Comparison of ENCODE assay signal across 1 cellular context in the genomic region with DNA sequence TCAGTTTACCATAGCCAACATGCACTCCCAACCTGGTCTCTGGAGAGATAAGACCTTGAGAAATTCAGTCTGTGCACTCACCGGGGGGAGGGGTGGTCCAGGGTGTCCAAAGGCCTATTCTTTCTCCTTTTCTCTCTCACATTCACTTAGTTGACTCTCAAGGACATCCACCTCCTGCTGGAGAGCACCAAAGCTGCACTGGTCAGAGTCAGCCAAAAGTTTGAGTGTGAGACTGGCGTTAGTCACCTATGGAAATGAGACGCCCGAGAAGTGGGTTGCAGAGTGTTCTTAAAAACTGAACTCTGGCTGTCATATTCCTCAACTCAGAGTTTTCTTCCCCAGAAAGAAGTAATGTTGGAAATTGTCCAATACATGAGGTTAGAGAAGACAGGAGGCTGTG.
TF ChIP-seq lines count a peak whose summit lies in the region.

No MANE protein-coding gene starts in this region.

TF ChIP-seq in HCT116, 20 proteins besides CTCF, POLR2A, EP300 and RAD21 (continued from another document):
- TF ChIP-seq, protein P1, sequence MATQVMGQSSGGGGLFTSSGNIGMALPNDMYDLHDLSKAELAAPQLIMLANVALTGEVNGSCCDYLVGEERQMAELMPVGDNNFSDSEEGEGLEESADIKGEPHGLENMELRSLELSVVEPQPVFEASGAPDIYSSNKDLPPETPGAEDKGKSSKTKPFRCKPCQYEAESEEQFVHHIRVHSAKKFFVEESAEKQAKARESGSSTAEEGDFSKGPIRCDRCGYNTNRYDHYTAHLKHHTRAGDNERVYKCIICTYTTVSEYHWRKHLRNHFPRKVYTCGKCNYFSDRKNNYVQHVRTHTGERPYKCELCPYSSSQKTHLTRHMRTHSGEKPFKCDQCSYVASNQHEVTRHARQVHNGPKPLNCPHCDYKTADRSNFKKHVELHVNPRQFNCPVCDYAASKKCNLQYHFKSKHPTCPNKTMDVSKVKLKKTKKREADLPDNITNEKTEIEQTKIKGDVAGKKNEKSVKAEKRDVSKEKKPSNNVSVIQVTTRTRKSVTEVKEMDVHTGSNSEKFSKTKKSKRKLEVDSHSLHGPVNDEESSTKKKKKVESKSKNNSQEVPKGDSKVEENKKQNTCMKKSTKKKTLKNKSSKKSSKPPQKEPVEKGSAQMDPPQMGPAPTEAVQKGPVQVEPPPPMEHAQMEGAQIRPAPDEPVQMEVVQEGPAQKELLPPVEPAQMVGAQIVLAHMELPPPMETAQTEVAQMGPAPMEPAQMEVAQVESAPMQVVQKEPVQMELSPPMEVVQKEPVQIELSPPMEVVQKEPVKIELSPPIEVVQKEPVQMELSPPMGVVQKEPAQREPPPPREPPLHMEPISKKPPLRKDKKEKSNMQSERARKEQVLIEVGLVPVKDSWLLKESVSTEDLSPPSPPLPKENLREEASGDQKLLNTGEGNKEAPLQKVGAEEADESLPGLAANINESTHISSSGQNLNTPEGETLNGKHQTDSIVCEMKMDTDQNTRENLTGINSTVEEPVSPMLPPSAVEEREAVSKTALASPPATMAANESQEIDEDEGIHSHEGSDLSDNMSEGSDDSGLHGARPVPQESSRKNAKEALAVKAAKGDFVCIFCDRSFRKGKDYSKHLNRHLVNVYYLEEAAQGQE (IDR thresholded peaks at IDR 0.05; ENCODE audit: low read depth): no peak
- no peak for TF ChIP-seq SIN3A (IDR thresholded peaks at IDR 0.05; ENCODE audit: low read depth)
- no peak for TF ChIP-seq CBX3 (IDR thresholded peaks at IDR 0.05; ENCODE audit: low read depth)
- no peak for TF ChIP-seq EGR1 (IDR thresholded peaks at IDR 0.05; ENCODE audit: low read depth)
- no peak for TF ChIP-seq JUND (IDR thresholded peaks at IDR 0.05)
- no peak for TF ChIP-seq FOSL1 (IDR thresholded peaks at IDR 0.05; ENCODE audit: low read depth)
